9 cellular contexts compared by ENCODE assay signal in the genomic region with DNA sequence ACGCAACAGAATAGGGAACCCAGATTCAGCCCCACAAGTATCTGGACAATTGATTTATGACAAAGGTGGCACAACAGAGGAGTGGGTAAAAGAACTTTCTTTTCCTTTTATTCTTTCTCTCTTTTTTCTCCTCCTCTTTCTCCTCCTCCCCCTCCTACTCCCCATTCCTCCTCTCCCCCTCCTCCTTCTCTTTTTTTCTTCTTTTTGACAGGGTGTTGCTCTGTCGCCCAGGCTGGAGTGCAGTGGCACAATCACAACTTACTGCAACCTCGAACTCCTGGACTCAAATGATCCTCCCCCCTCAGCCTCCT. TPM values are rescaled to one million over a fixed set of nuclear protein-coding genes. Genes with fewer than 3 reads are reported as not detected.
A peak's percentile ranks its signal among the peaks of the same experiment; 100 is the strongest.
DNase-seq lines count a peak whose midpoint lies in the region; ATAC-seq and TF ChIP-seq lines count a peak whose summit lies in the region.
"Had no signal": no experiment of that assay in that cellular context is flagged by ENCODE, and none has a peak within 500 bp of the region (broad histone marks: within the 10 kb centered on the region; RNA-seq: fewer than 3 reads in every experiment).

No MANE protein-coding gene starts in this region.

- TF ChIP-seq CTCF in SK-N-SH (IDR thresholded peaks at IDR 0.05) (no peak), VCaP (conservative IDR thresholded peaks at IDR 0.05) (no peak), glutamatergic neuron (IDR thresholded peaks at IDR 0.05; ENCODE audit: partially characterized antibody, unreplicated experiment) (no peak)

- 33% methylated on average over 3 of the region's 3 CpGs for WGBS in SK-N-SH (ENCODE audit: low lambda C conversion rate)

- H2AFZ ChIP-seq in SK-N-SH (ENCODE audit: low read depth): 0 out of 2 replicates have a peak overlapping the region, but pooled peaks have one; percentile 76

- H3K27ac ChIP-seq in SK-N-SH (ENCODE audit: low read depth in 2 of 2, low read length in 1 of 2): no peak overlapping the region
- peak overlapping the region; percentile 95 for H3K27ac ChIP-seq in VCaP
- H3K27ac ChIP-seq: SJCRH30 had no signal

- POLR2A ChIA-PET in SK-N-SH (lab: Yijun Ruan, JAX): no interaction called here

- H3K27me3 ChIP-seq in SK-N-SH (ENCODE audit: insufficient read depth): no peaks in the 10 kb centered on the region
- H3K27me3 ChIP-seq: SJCRH30 had no signal

- H3K9me3 ChIP-seq in SK-N-SH: no peaks in the 10 kb centered on the region
- H3K9me3 ChIP-seq: SJCRH30 had no signal

- H3K9ac ChIP-seq in SK-N-SH: no peak overlapping the region

- DNase-seq in SK-N-SH (no peak), glutamatergic neuron (no peak), HuH-7.5 (ENCODE audit: low spot score) (no peak), superior temporal gyrus (ENCODE audit: extremely low spot score) (no peak)
- no peak for DNase-seq in stimulated activated naive B cell treated with anti-CD40 and anti-IgM and Interleukin-4, amounts not matched to agents 10 μg/mL and 1 μg/mL and 100 μg/mL, for 72 hours
- DNase-seq: SJCRH30 had no signal

- H3K9me2 ChIP-seq in SK-N-SH: no peaks in the 10 kb centered on the region

- H3K36me3 ChIP-seq in SK-N-SH (replicated peaks in 1 of 2; ENCODE audit: control insufficient read depth in 1 of 2, insufficient read depth in 2 of 2, low read length in 1 of 2): no peaks in the 10 kb centered on the region
- H3K36me3 ChIP-seq: SJCRH30 had no signal

- H3K4me3 Mint-ChIP-seq in glutamatergic neuron (ENCODE audit: unreplicated experiment): peak overlapping the region; percentile 92
- H3K4me3 Mint-ChIP-seq in stimulated activated naive B cell treated with anti-CD40 and anti-IgM and Interleukin-4, amounts not matched to agents 10 μg/mL and 1 μg/mL and 100 μg/mL, for 72 hours: peak overlapping the region; percentile 90 to 97

- H3K4me2 ChIP-seq in SK-N-SH: peak overlapping the region; percentile 74

- peak overlapping the region; percentile 64 to 77; a peak in 2 of 4 replicates for H3K4me3 ChIP-seq in SK-N-SH (ENCODE audit: low read depth in 2 of 2, low read length in 1 of 2)
- H3K4me3 ChIP-seq: SJCRH30 had no signal

- H4K20me1 ChIP-seq in SK-N-SH (ENCODE audit: insufficient read depth): no peaks in the 10 kb centered on the region

- peaks cover 0 to 3% of the 10 kb centered on the region in 2 experiments; a peak in 2 of 4 replicates for H3K4me1 ChIP-seq in SK-N-SH (ENCODE audit: control insufficient read depth in 1 of 2, insufficient read depth in 2 of 2, low read depth in 1 of 2, low read length in 1 of 2)
- H3K4me1 ChIP-seq: SJCRH30 had no signal

- H3K36me3 Mint-ChIP-seq in glutamatergic neuron (ENCODE audit: unreplicated experiment): no peaks in the 10 kb centered on the region
- peaks cover 8 to 12% of the 10 kb centered on the region in 2 donors for H3K36me3 Mint-ChIP-seq in stimulated activated naive B cell treated with anti-CD40 and anti-IgM and Interleukin-4, amounts not matched to agents 10 μg/mL and 1 μg/mL and 100 μg/mL, for 72 hours

- H3K9me3 Mint-ChIP-seq in glutamatergic neuron (ENCODE audit: unreplicated experiment): peaks cover 21% of the 10 kb centered on the region
- peaks cover 0 to 3% of the 10 kb centered on the region in 2 donors for H3K9me3 Mint-ChIP-seq in stimulated activated naive B cell treated with anti-CD40 and anti-IgM and Interleukin-4, amounts not matched to agents 10 μg/mL and 1 μg/mL and 100 μg/mL, for 72 hours

- CTCF ChIA-PET in SK-N-SH (lab: Yijun Ruan, JAX): interaction anchor here (1.4 to 8.6 kb wide), 3 partner anchors 11 to 33 kb away, joined by 3 to 77 read pairs (median 40); a partner anchor contains a TSS

- TF ChIP-seq EP300 in SK-N-SH (IDR thresholded peaks at IDR 0.05; ENCODE audit: borderline replicate concordance in 1 of 2, low read depth in 1 of 2, low read length in 1 of 2): no peak

- peaks cover 3% of the 10 kb centered on the region for H3K4me1 Mint-ChIP-seq in glutamatergic neuron (ENCODE audit: low read depth, unreplicated experiment)
- peaks cover 29 to 41% of the 10 kb centered on the region in 2 donors for H3K4me1 Mint-ChIP-seq in stimulated activated naive B cell treated with anti-CD40 and anti-IgM and Interleukin-4, amounts not matched to agents 10 μg/mL and 1 μg/mL and 100 μg/mL, for 72 hours

- H3F3A ChIP-seq in SK-N-SH (replicated peaks; ENCODE audit: insufficient read depth): peaks cover 27% of the 10 kb centered on the region

- TF ChIP-seq RAD21 in SK-N-SH (IDR thresholded peaks at IDR 0.05; ENCODE audit: low read length): no peak

- ATAC-seq in SK-N-SH treated with all-trans-retinoic acid at 6 μM for 48 hours: no peak
- ATAC-seq in stimulated activated naive B cell treated with anti-CD40 and anti-IgM and Interleukin-4, amounts not matched to agents 10 μg/mL and 1 μg/mL and 100 μg/mL, for 72 hours (replicated peaks): no peak
- ATAC-seq in GM21723 (IDR thresholded peaks at IDR 0.05; ENCODE audit: unreplicated experiment): no peak

- no peaks in the 10 kb centered on the region for H3K79me2 ChIP-seq in SK-N-SH (ENCODE audit: insufficient read depth)

- H3K27me3 Mint-ChIP-seq in glutamatergic neuron (ENCODE audit: unreplicated experiment): peaks cover 17% of the 10 kb centered on the region
- H3K27me3 Mint-ChIP-seq in stimulated activated naive B cell treated with anti-CD40 and anti-IgM and Interleukin-4, amounts not matched to agents 10 μg/mL and 1 μg/mL and 100 μg/mL, for 72 hours: peaks cover 7 to 8% of the 10 kb centered on the region in 2 donors

- H3K27ac Mint-ChIP-seq in glutamatergic neuron (ENCODE audit: unreplicated experiment): no peak overlapping the region
- H3K27ac Mint-ChIP-seq in stimulated activated naive B cell treated with anti-CD40 and anti-IgM and Interleukin-4, amounts not matched to agents 10 μg/mL and 1 μg/mL and 100 μg/mL, for 72 hours: peak overlapping the region; percentile 70

TF ChIP-seq in SK-N-SH, 30 proteins besides CTCF, POLR2A, EP300 and RAD21 (continues in another document):
- TF ChIP-seq, protein P1, sequence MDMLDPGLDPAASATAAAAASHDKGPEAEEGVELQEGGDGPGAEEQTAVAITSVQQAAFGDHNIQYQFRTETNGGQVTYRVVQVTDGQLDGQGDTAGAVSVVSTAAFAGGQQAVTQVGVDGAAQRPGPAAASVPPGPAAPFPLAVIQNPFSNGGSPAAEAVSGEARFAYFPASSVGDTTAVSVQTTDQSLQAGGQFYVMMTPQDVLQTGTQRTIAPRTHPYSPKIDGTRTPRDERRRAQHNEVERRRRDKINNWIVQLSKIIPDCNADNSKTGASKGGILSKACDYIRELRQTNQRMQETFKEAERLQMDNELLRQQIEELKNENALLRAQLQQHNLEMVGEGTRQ (IDR thresholded peaks at IDR 0.05; ENCODE audit: borderline replicate concordance, low read depth, low read length): no peak
- TF ChIP-seq GATA2 (CRISPR knock-in tag; IDR thresholded peaks at IDR 0.05): no peak

TF ChIP-seq in SK-N-SH treated with all-trans-retinoic acid at 6 μM for 48 hours, 23 proteins besides CTCF, POLR2A, EP300 and RAD21 (continues in another document):
- no peak for TF ChIP-seq ZFP30 (CRISPR knock-in tag; IDR thresholded peaks at IDR 0.05)
- TF ChIP-seq OSR1 (CRISPR knock-in tag; IDR thresholded peaks at IDR 0.05): no peak
- TF ChIP-seq BACH2 (CRISPR knock-in tag; IDR thresholded peaks at IDR 0.05; ENCODE audit: borderline replicate concordance): no peak
- TF ChIP-seq, protein P2, sequence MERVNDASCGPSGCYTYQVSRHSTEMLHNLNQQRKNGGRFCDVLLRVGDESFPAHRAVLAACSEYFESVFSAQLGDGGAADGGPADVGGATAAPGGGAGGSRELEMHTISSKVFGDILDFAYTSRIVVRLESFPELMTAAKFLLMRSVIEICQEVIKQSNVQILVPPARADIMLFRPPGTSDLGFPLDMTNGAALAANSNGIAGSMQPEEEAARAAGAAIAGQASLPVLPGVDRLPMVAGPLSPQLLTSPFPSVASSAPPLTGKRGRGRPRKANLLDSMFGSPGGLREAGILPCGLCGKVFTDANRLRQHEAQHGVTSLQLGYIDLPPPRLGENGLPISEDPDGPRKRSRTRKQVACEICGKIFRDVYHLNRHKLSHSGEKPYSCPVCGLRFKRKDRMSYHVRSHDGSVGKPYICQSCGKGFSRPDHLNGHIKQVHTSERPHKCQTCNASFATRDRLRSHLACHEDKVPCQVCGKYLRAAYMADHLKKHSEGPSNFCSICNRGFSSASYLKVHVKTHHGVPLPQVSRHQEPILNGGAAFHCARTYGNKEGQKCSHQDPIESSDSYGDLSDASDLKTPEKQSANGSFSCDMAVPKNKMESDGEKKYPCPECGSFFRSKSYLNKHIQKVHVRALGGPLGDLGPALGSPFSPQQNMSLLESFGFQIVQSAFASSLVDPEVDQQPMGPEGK (CRISPR knock-in tag; IDR thresholded peaks at IDR 0.05; ENCODE audit: borderline replicate concordance): no peak
- no peak for TF ChIP-seq PPARA (CRISPR knock-in tag; IDR thresholded peaks at IDR 0.05; ENCODE audit: borderline replicate concordance)
- no peak for TF ChIP-seq ZNF8 (CRISPR knock-in tag; IDR thresholded peaks at IDR 0.05)
- no peak for TF ChIP-seq ESRRG (CRISPR knock-in tag; IDR thresholded peaks at IDR 0.05)
- no peak for TF ChIP-seq ISL1 (CRISPR knock-in tag; IDR thresholded peaks at IDR 0.05)
- TF ChIP-seq CSDC2 (CRISPR knock-in tag; IDR thresholded peaks at IDR 0.05): no peak
- TF ChIP-seq, protein P3, sequence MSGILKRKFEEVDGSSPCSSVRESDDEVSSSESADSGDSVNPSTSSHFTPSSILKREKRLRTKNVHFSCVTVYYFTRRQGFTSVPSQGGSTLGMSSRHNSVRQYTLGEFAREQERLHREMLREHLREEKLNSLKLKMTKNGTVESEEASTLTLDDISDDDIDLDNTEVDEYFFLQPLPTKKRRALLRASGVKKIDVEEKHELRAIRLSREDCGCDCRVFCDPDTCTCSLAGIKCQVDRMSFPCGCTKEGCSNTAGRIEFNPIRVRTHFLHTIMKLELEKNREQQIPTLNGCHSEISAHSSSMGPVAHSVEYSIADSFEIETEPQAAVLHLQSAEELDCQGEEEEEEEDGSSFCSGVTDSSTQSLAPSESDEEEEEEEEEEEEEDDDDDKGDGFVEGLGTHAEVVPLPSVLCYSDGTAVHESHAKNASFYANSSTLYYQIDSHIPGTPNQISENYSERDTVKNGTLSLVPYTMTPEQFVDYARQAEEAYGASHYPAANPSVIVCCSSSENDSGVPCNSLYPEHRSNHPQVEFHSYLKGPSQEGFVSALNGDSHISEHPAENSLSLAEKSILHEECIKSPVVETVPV (CRISPR knock-in tag; IDR thresholded peaks at IDR 0.05): no peak

RNA-seq across cellular contexts. Expression of a gene that starts 16.1 kb away (rescaled TPM):
- polyA plus RNA-seq in SK-N-SH (2012; rRNA removed): 10.4 and 11.0 TPM in 2 replicates
- 11.8 and 12.9 TPM in 2 replicates for polyA plus RNA-seq in SK-N-SH (2012; cell fraction: cytosol; rRNA removed)
- polyA plus RNA-seq in SK-N-SH (2012; cell fraction: nucleus; rRNA removed): 3.8 and 5.5 TPM in 2 replicates
- not detected for total RNA-seq in glutamatergic neuron (ENCODE audit: unreplicated experiment)

RNA-seq across cellular contexts. Expression of a gene that starts 16.3 kb away (rescaled TPM):
- polyA plus RNA-seq in SK-N-SH (2012; rRNA removed): 2.8 and 4.7 TPM in 2 replicates
- 1.8 and 2.8 TPM in 2 replicates for polyA plus RNA-seq in SK-N-SH (2012; cell fraction: cytosol; rRNA removed)
- 2.2 and 3.0 TPM in 2 replicates for polyA plus RNA-seq in SK-N-SH (2012; cell fraction: nucleus; rRNA removed)
- not detected for total RNA-seq in glutamatergic neuron (ENCODE audit: unreplicated experiment)

RNA-seq across cellular contexts. Expression of a gene that starts 36.3 kb away (rescaled TPM):
- polyA plus RNA-seq in SK-N-SH (2012; rRNA removed): 0.13 TPM in 1 of 2 replicates, not detected in the other
- 0.03 and 0.05 TPM in 2 replicates for polyA plus RNA-seq in SK-N-SH (2012; cell fraction: cytosol; rRNA removed)
- 0.11 and 0.25 TPM in 2 replicates for polyA plus RNA-seq in SK-N-SH (2012; cell fraction: nucleus; rRNA removed)
- total RNA-seq in glutamatergic neuron (ENCODE audit: unreplicated experiment): 0.22 TPM
- total RNA-seq: SJCRH30 had no signal
